In genomic region chr5:150135557-150135956, GRCh38 we compare ENCODE assay signal across 26 cellular contexts. TPM values are rescaled to one million over a fixed set of nuclear protein-coding genes. Genes with fewer than 3 reads are reported as not detected.
A peak's percentile ranks its signal among the peaks of the same experiment; 100 is the strongest.
DNase-seq lines count a peak whose midpoint lies in the region; ATAC-seq, FAIRE-seq and TF ChIP-seq lines count a peak whose summit lies in the region.
"Had no signal": no experiment of that assay in that cellular context is flagged by ENCODE, and none has a peak within 500 bp of the region (broad histone marks: within the 10 kb centered on the region; RNA-seq: fewer than 3 reads in every experiment).

No MANE protein-coding gene starts in this region.

- FAIRE-seq in GM12892 (lab: Jason Lieb, UNC), result no peak
- FAIRE-seq: GM18507 had no signal

- H3K4me3 ChIP-seq in esophagus squamous epithelium, result no peak overlapping the region
- H3K4me3 ChIP-seq in neural progenitor cell, result no peak overlapping the region
- H3K4me3 ChIP-seq in thoracic aorta, result no peak overlapping the region
- H3K4me3 ChIP-seq: body of pancreas, transverse colon had no signal

- H3K27me3 ChIP-seq in esophagus squamous epithelium (peaks cover 0 to 27% (median 0%) of the 10 kb centered on the region in 4 donors), neural progenitor cell (no peaks in the 10 kb centered on the region), thoracic aorta (replicated peaks; ENCODE audit: insufficient read depth) (no peaks in the 10 kb centered on the region)
- H3K27me3 ChIP-seq: body of pancreas, transverse colon had no signal

- no peak overlapping the region for H3K4me3 Mint-ChIP-seq in activated T-helper 1 cell treated with anti-CD3 and anti-CD28 coated beads, Interleukin-12 subunit alpha, Interleukin-12 subunit beta, Interleukin-2, Interleukin-4 antibody, amounts not matched to agents 30 ng/mL and 10 ng/mL and 1 ng/mL, durations not matched to agents 14 hours and 24 hours and 36 hours
- no peak overlapping the region for H3K4me3 Mint-ChIP-seq in neural progenitor cell
- no peak overlapping the region for H3K4me3 Mint-ChIP-seq in activated T-cell treated with anti-CD3 and anti-CD28 coated beads, Interleukin-2, amount 50 U/mL, for 24 hours
- H3K4me3 Mint-ChIP-seq: naive B cell, T-cell had no signal

- no peak for ATAC-seq in thoracic aorta (ENCODE audit: insufficient number of reproducible peaks, low FRiP score, low read depth)
- ATAC-seq: body of pancreas, T-cell had no signal

- no peaks in the 10 kb centered on the region for H3K36me3 Mint-ChIP-seq in activated T-helper 1 cell treated with anti-CD3 and anti-CD28 coated beads, Interleukin-12 subunit alpha, Interleukin-12 subunit beta, Interleukin-2, Interleukin-4 antibody, amounts not matched to agents 30 ng/mL and 10 ng/mL and 1 ng/mL, durations not matched to agents 14 hours and 24 hours and 36 hours (ENCODE audit: low read depth)
- no peaks in the 10 kb centered on the region for H3K36me3 Mint-ChIP-seq in neural progenitor cell
- H3K36me3 Mint-ChIP-seq in activated T-cell treated with anti-CD3 and anti-CD28 coated beads, Interleukin-2, amount 50 U/mL, for 24 hours (ENCODE audit: low read depth), result no peaks in the 10 kb centered on the region
- H3K36me3 Mint-ChIP-seq: naive B cell, T-cell had no signal

- TF ChIP-seq POLR2A in esophagus squamous epithelium (IDR thresholded peaks at IDR 0.05) (no peak), GM12892 (IDR thresholded peaks at IDR 0.05; ENCODE audit: low read depth, low read length) (no peak)

- no peaks in the 10 kb centered on the region for H3K9me3 Mint-ChIP-seq in activated T-helper 1 cell treated with anti-CD3 and anti-CD28 coated beads, Interleukin-12 subunit alpha, Interleukin-12 subunit beta, Interleukin-2, Interleukin-4 antibody, amounts not matched to agents 30 ng/mL and 10 ng/mL and 1 ng/mL, durations not matched to agents 14 hours and 24 hours and 36 hours
- H3K9me3 Mint-ChIP-seq in neural progenitor cell, result no peaks in the 10 kb centered on the region
- no peaks in the 10 kb centered on the region for H3K9me3 Mint-ChIP-seq in activated T-cell treated with anti-CD3 and anti-CD28 coated beads, Interleukin-2, amount 50 U/mL, for 24 hours
- H3K9me3 Mint-ChIP-seq: naive B cell, T-cell had no signal

- WGBS in esophagus squamous epithelium, 2 donors, result 82 to 84% methylated on average over 4 to 5 of the region's 14 CpGs

- no peak for TF ChIP-seq CTCF in esophagus squamous epithelium (IDR thresholded peaks at IDR 0.05)
- no peak for TF ChIP-seq CTCF in neural progenitor cell (IDR thresholded peaks at IDR 0.05)
- TF ChIP-seq CTCF in thoracic aorta (IDR thresholded peaks at IDR 0.05), result no peak

- peaks cover 7% of the 10 kb centered on the region for H3K27me3 Mint-ChIP-seq in activated T-helper 1 cell treated with anti-CD3 and anti-CD28 coated beads, Interleukin-12 subunit alpha, Interleukin-12 subunit beta, Interleukin-2, Interleukin-4 antibody, amounts not matched to agents 30 ng/mL and 10 ng/mL and 1 ng/mL, durations not matched to agents 14 hours and 24 hours and 36 hours (ENCODE audit: insufficient read depth)
- peaks cover 14% of the 10 kb centered on the region for H3K27me3 Mint-ChIP-seq in neural progenitor cell (ENCODE audit: insufficient read depth, low read depth)
- H3K27me3 Mint-ChIP-seq in activated T-cell treated with anti-CD3 and anti-CD28 coated beads, Interleukin-2, amount 50 U/mL, for 24 hours, result no peaks in the 10 kb centered on the region
- H3K27me3 Mint-ChIP-seq: naive B cell, T-cell had no signal

- H3K36me3 ChIP-seq in esophagus squamous epithelium, result peaks cover 0 to 6% (median 0%) of the 10 kb centered on the region in 3 donors
- no peaks in the 10 kb centered on the region for H3K36me3 ChIP-seq in neural progenitor cell
- peaks cover 38% of the 10 kb centered on the region for H3K36me3 ChIP-seq in thoracic aorta
- H3K36me3 ChIP-seq: transverse colon had no signal

- H3K79me2 ChIP-seq in neural progenitor cell (ENCODE audit: low read depth), result no peaks in the 10 kb centered on the region

- intact Hi-C loops in activated T-helper 1 cell treated with anti-CD3 and anti-CD28 coated beads, Interleukin-12 subunit alpha, Interleukin-12 subunit beta, Interleukin-2, Interleukin-4 antibody, amounts not matched to agents 30 ng/mL and 10 ng/mL and 1 ng/mL, durations not matched to agents 14 hours and 24 hours and 36 hours (cut with micrococcal nuclease), result no loop called here
- intact Hi-C loops in esophagus squamous epithelium (cut with DNase I), result no loop called here

- no peaks in the 10 kb centered on the region for H4K20me1 ChIP-seq in neural progenitor cell (ENCODE audit: low read depth)

- DNase-seq in activated T-helper 1 cell treated with anti-CD3 and anti-CD28 coated beads, Interleukin-12 subunit alpha, Interleukin-12 subunit beta, Interleukin-2, Interleukin-4 antibody, amounts not matched to agents 30 ng/mL and 10 ng/mL and 1 ng/mL, durations not matched to agents 14 hours and 24 hours and 36 hours (ENCODE audit: low spot score), result no peak
- DNase-seq in esophagus squamous epithelium (lab: John Stamatoyannopoulos, UW) (no peak), neural progenitor cell (ENCODE audit: low spot score) (no peak), thoracic aorta (ENCODE audit: low spot score) (no peak), GM12892 (ENCODE audit: insufficient read length) (no peak), NCI-H1105 (lab: John Stamatoyannopoulos, UW) (no peak)
- DNase-seq in activated T-cell treated with anti-CD3 and anti-CD28 coated beads, Interleukin-2, amount 50 U/mL, for 24 hours, result no peak
- DNase-seq: activated CD4-positive, alpha-beta T cell treated with anti-CD3 and anti-CD28 coated beads, Interleukin-2, amount 50 U/mL, for 4 hours; activated naive CD4-positive, alpha-beta T cell treated with anti-CD3 and anti-CD28 coated beads, Interleukin-2, amount 50 U/mL, for 16 hours; activated T-cell treated with anti-CD3 and anti-CD28 coated beads for 4 hours; body of pancreas; GOT3; naive B cell; NCI-H146; NK-92 treated with Interleukin-12 subunit alpha and Interleukin-12 subunit beta, amount 100 ng/mL, for 24 hours; stimulated activated CD4-positive, alpha-beta T cell treated with anti-CD3 and anti-CD28 coated beads, Interleukin-12 subunit alpha, Interleukin-12 subunit beta, amount 100 ng/mL, for 4 hours; T-cell; transverse colon had no signal

- H2AFZ ChIP-seq in neural progenitor cell (replicated peaks), result no peak overlapping the region

- H3K4me1 ChIP-seq in esophagus squamous epithelium, result peaks cover 16 to 92% (median 45%) of the 10 kb centered on the region in 3 donors
- peaks cover 49% of the 10 kb centered on the region for H3K4me1 ChIP-seq in neural progenitor cell
- peaks cover 58 to 98% of the 10 kb centered on the region in 2 donors for H3K4me1 ChIP-seq in thoracic aorta (ENCODE audit: control insufficient read depth in 1 of 2, low read depth in 2 of 2)

- peak overlapping the region; percentile 23 for H3K27ac Mint-ChIP-seq in activated T-helper 1 cell treated with anti-CD3 and anti-CD28 coated beads, Interleukin-12 subunit alpha, Interleukin-12 subunit beta, Interleukin-2, Interleukin-4 antibody, amounts not matched to agents 30 ng/mL and 10 ng/mL and 1 ng/mL, durations not matched to agents 14 hours and 24 hours and 36 hours
- peak overlapping the region; percentile 74 for H3K27ac Mint-ChIP-seq in neural progenitor cell
- no peak overlapping the region for H3K27ac Mint-ChIP-seq in activated T-cell treated with anti-CD3 and anti-CD28 coated beads, Interleukin-2, amount 50 U/mL, for 24 hours
- H3K27ac Mint-ChIP-seq: naive B cell, T-cell had no signal

- no peaks in the 10 kb centered on the region for H3K4me1 Mint-ChIP-seq in activated T-helper 1 cell treated with anti-CD3 and anti-CD28 coated beads, Interleukin-12 subunit alpha, Interleukin-12 subunit beta, Interleukin-2, Interleukin-4 antibody, amounts not matched to agents 30 ng/mL and 10 ng/mL and 1 ng/mL, durations not matched to agents 14 hours and 24 hours and 36 hours (ENCODE audit: low read depth)
- H3K4me1 Mint-ChIP-seq in neural progenitor cell, result peaks cover 59% of the 10 kb centered on the region
- H3K4me1 Mint-ChIP-seq in activated T-cell treated with anti-CD3 and anti-CD28 coated beads, Interleukin-2, amount 50 U/mL, for 24 hours (ENCODE audit: low read depth), result no peaks in the 10 kb centered on the region
- H3K4me1 Mint-ChIP-seq: naive B cell, T-cell had no signal

- H3K9ac ChIP-seq in neural progenitor cell, result no peak overlapping the region

- H3K4me2 ChIP-seq in neural progenitor cell, result no peak overlapping the region

- peaks cover 7% of the 10 kb centered on the region for H3F3A ChIP-seq in neural progenitor cell (ENCODE audit: low read depth)

- peak overlapping the region; percentile 32 to 94 (median 89) for H3K27ac ChIP-seq in esophagus squamous epithelium
- H3K27ac ChIP-seq in neural progenitor cell, result no peak overlapping the region
- peak overlapping the region; percentile 97 for H3K27ac ChIP-seq in thoracic aorta
- H3K27ac ChIP-seq: body of pancreas, VCaP had no signal

- H3K9me3 ChIP-seq in esophagus squamous epithelium (no peaks in the 10 kb centered on the region), neural progenitor cell (ENCODE audit: low read depth) (no peaks in the 10 kb centered on the region), thoracic aorta (no peaks in the 10 kb centered on the region)
- H3K9me3 ChIP-seq: body of pancreas, transverse colon had no signal

RNA-seq across cellular contexts. Expression of gene PDGFRB, which starts 20.1 kb away (rescaled TPM):
- total RNA-seq in activated T-helper 1 cell treated with anti-CD3 and anti-CD28 coated beads, Interleukin-12 subunit alpha, Interleukin-12 subunit beta, Interleukin-2, Interleukin-4 antibody, amounts not matched to agents 30 ng/mL and 10 ng/mL and 1 ng/mL, durations not matched to agents 14 hours and 24 hours and 36 hours, result 0.76 and 1.0 TPM in 2 replicates
- total RNA-seq in esophagus squamous epithelium (10 to 100 TPM in 3 of 4 donors, 1 to 10 TPM in 1; 5.6 to 51.7 (median 31.0) TPM), neural progenitor cell (ENCODE audit: low replicate concordance) (8.9 and 16.6 TPM in 2 replicates), thoracic aorta (100 to 1,000 TPM; 362 to 421 TPM)
- polyA plus RNA-seq in GM12892 (2012; ENCODE audit: missing spikeins), result 0.89 TPM

RNA-seq across cellular contexts. Expression of gene CDX1, which starts 31.0 kb away (rescaled TPM):
- total RNA-seq in activated T-helper 1 cell treated with anti-CD3 and anti-CD28 coated beads, Interleukin-12 subunit alpha, Interleukin-12 subunit beta, Interleukin-2, Interleukin-4 antibody, amounts not matched to agents 30 ng/mL and 10 ng/mL and 1 ng/mL, durations not matched to agents 14 hours and 24 hours and 36 hours, result not detected in 2 replicates
- total RNA-seq in esophagus squamous epithelium, result not detected
- total RNA-seq in neural progenitor cell (ENCODE audit: low replicate concordance), result not detected in 2 replicates
- total RNA-seq in thoracic aorta, result not detected
- polyA plus RNA-seq in GM12892 (2012; ENCODE audit: missing spikeins), result not detected
- total RNA-seq: body of pancreas, dermis microvascular lymphatic vessel endothelial cell, epithelial cell of proximal tubule, glomerular endothelial cell, lung microvascular endothelial cell, pulmonary artery endothelial cell had no signal

RNA-seq across cellular contexts. Expression of gene CSF1R, which starts 49.2 kb away (rescaled TPM):
- 0.10 TPM in 1 of 2 replicates, not detected in the other for total RNA-seq in activated T-helper 1 cell treated with anti-CD3 and anti-CD28 coated beads, Interleukin-12 subunit alpha, Interleukin-12 subunit beta, Interleukin-2, Interleukin-4 antibody, amounts not matched to agents 30 ng/mL and 10 ng/mL and 1 ng/mL, durations not matched to agents 14 hours and 24 hours and 36 hours
- total RNA-seq in esophagus squamous epithelium, result 10 to 100 TPM in 2 of 4 donors, 1 to 10 TPM in 2; 4.3 to 38.7 (median 15.1) TPM
- not detected in 2 replicates for total RNA-seq in neural progenitor cell (ENCODE audit: low replicate concordance)
- 10 to 100 TPM; 76.3 to 98.6 TPM for total RNA-seq in thoracic aorta
- 0.68 TPM for polyA plus RNA-seq in GM12892 (2012; ENCODE audit: missing spikeins)
- total RNA-seq: dermis microvascular lymphatic vessel endothelial cell, epithelial cell of proximal tubule, glomerular endothelial cell, lung microvascular endothelial cell, pulmonary artery endothelial cell had no signal

RNA-seq across cellular contexts. Expression of gene SLC6A7, which starts 54.3 kb away (rescaled TPM):
- total RNA-seq in activated T-helper 1 cell treated with anti-CD3 and anti-CD28 coated beads, Interleukin-12 subunit alpha, Interleukin-12 subunit beta, Interleukin-2, Interleukin-4 antibody, amounts not matched to agents 30 ng/mL and 10 ng/mL and 1 ng/mL, durations not matched to agents 14 hours and 24 hours and 36 hours, result not detected in 2 replicates
- total RNA-seq in esophagus squamous epithelium (not detected), neural progenitor cell (ENCODE audit: low replicate concordance) (not detected in 2 replicates), thoracic aorta (not detected)
- polyA plus RNA-seq in GM12892 (2012; ENCODE audit: missing spikeins), result 0.32 TPM
- total RNA-seq: body of pancreas, dermis microvascular lymphatic vessel endothelial cell, epithelial cell of proximal tubule, glomerular endothelial cell, lung microvascular endothelial cell, pulmonary artery endothelial cell, RPMI7951, T-cell had no signal

Comparison
In these comparisons a context has a peak if more than half of its experiments do, and no peak if none do; other contexts are left out.
1. RNA of gene PDGFRB, which starts 20.1 kb away (total RNA-seq): 362 to 421 TPM in thoracic aorta; 5.6 to 51.7 TPM in esophagus squamous epithelium, 8.9 to 16.6 TPM in neural progenitor cell and 0.76 to 1.0 TPM in activated T-helper 1 cell treated with anti-CD3 and anti-CD28 coated beads, Interleukin-12 subunit alpha, Interleukin-12 subunit beta, Interleukin-2, Interleukin-4 antibody, amounts not matched to agents 30 ng/mL and 10 ng/mL and 1 ng/mL, durations not matched to agents 14 hours and 24 hours and 36 hours; every median in the first group is over 4 times any median in the second.